In the genomic region with DNA sequence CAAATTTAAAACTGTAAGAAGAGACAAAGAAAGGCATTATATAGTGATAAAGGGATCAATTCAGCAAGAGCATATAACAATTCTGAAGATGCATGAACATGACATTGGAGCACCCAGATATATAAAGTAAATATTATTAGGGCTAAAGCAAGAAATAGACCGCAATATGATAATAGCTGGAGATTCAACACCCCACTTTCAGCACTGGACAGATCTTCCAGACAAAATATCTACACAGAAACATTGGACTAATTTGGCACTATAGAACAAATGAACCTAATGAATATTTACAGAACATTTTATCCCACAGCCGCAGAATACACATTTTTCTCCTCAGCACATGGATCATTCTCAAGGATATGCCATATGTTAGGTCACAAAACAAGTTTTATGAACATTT, we compare ENCODE assay signal across 37 cellular contexts.
"Had no signal": no experiment of that assay in that cellular context is flagged by ENCODE, and none has a peak within 500 bp of the region (broad histone marks: within the 10 kb centered on the region; RNA-seq: fewer than 3 reads in every experiment).

No MANE protein-coding gene starts in this region.

- H3K4me3 ChIP-seq: adrenal gland, ascending aorta, body of pancreas, breast epithelium, cardiac muscle cell had no signal

- H3K27ac ChIP-seq: adrenal gland, ascending aorta, body of pancreas, brain microvascular endothelial cell, breast epithelium, cardiac muscle cell had no signal

- H3K4me1 Mint-ChIP-seq: activated naive CD4-positive, alpha-beta T cell treated with anti-CD3 and anti-CD28 coated beads, Interleukin-2, amount 10 ng/mL, durations not matched to agents 7 days and 5 days; activated naive CD4-positive, alpha-beta T cell treated with anti-CD3 and anti-CD28 coated beads, Interleukin-2, amount 50 U/mL, for 24 hours; activated naive CD8-positive, alpha-beta T cell treated with anti-CD3 and anti-CD28 coated beads for 36 hours; activated naive CD8-positive, alpha-beta T cell treated with anti-CD3 and anti-CD28 coated beads, Interleukin-2, amount 10 ng/mL, durations not matched to agents 7 days and 5 days; activated naive CD8-positive, alpha-beta T cell treated with anti-CD3 and anti-CD28 coated beads, Interleukin-2, amount 50 U/mL, for 24 hours; activated T-helper 17 cell treated with anti-CD3 and anti-CD28 coated beads, Interleukin-2, amount 50 U/mL, for 72 hours; brain; central memory CD8-positive, alpha-beta T cell had no signal

- H3K4me1 ChIP-seq: adrenal gland, ascending aorta, body of pancreas, breast epithelium had no signal

- H3K27me3 ChIP-seq: adrenal gland, ascending aorta, brain microvascular endothelial cell, breast epithelium, cardiac muscle cell had no signal

- ATAC-seq: activated naive CD4-positive, alpha-beta T cell treated with anti-CD3 and anti-CD28 coated beads, Interleukin-2, amount 50 U/mL, for 72 hours; activated naive CD8-positive, alpha-beta T cell treated with anti-CD3 and anti-CD28 coated beads, Interleukin-2, amount 50 U/mL, for 24 hours; activated T-cell treated with anti-CD3 and anti-CD28 coated beads, Interleukin-2, amount 50 U/mL, for 4 hours; activated T-cell treated with anti-CD3 and anti-CD28 coated beads, Interleukin-2, amount 50 U/mL, for 72 hours; activated T-helper 17 cell treated with anti-CD3 and anti-CD28 coated beads, Interleukin-2, amount 50 U/mL, for 72 hours; body of pancreas had no signal

- H3K27me3 Mint-ChIP-seq: activated naive CD4-positive, alpha-beta T cell treated with anti-CD3 and anti-CD28 coated beads, Interleukin-2, amount 10 ng/mL, durations not matched to agents 7 days and 5 days; activated naive CD4-positive, alpha-beta T cell treated with anti-CD3 and anti-CD28 coated beads, Interleukin-2, amount 50 U/mL, for 24 hours; activated naive CD8-positive, alpha-beta T cell; activated naive CD8-positive, alpha-beta T cell treated with anti-CD3 and anti-CD28 coated beads for 36 hours; activated naive CD8-positive, alpha-beta T cell treated with anti-CD3 and anti-CD28 coated beads, Interleukin-2, amount 10 ng/mL, durations not matched to agents 7 days and 5 days; activated naive CD8-positive, alpha-beta T cell treated with anti-CD3 and anti-CD28 coated beads, Interleukin-2, amount 50 U/mL, for 24 hours; activated T-cell treated with anti-CD3 and anti-CD28 coated beads, Interleukin-2, amount 50 U/mL, for 24 hours; activated T-helper 17 cell treated with anti-CD3 and anti-CD28 coated beads, Interleukin-2, amount 50 U/mL, for 72 hours; central memory CD8-positive, alpha-beta T cell had no signal

- H3K36me3 ChIP-seq: adrenal gland, ascending aorta, brain microvascular endothelial cell, breast epithelium, cardiac muscle cell had no signal

- DNase-seq: activated effector memory CD4-positive, alpha-beta T cell treated with anti-CD3 and anti-CD28 coated beads, Interleukin-2, amount 50 U/mL, for 16 hours; activated effector memory CD4-positive, alpha-beta T cell treated with Interleukin-2 at 50 U/mL for 16 hours; activated gamma-delta T cell; activated gamma-delta T cell treated with Interleukin-2 at 50 U/mL for 16 hours; activated naive CD4-positive, alpha-beta T cell; activated naive CD4-positive, alpha-beta T cell treated with anti-CD3 and anti-CD28 coated beads for 36 hours; activated naive CD4-positive, alpha-beta T cell treated with anti-CD3 and anti-CD28 coated beads, Interleukin-2, amount 10 ng/mL, durations not matched to agents 7 days and 5 days; activated naive CD4-positive, alpha-beta T cell treated with anti-CD3 and anti-CD28 coated beads, Interleukin-2, amount 50 U/mL, for 16 hours; activated naive CD4-positive, alpha-beta T cell treated with Interleukin-2 at 50 U/mL for 16 hours; activated naive CD8-positive, alpha-beta T cell treated with anti-CD3 and anti-CD28 coated beads for 36 hours; activated naive CD8-positive, alpha-beta T cell treated with anti-CD3 and anti-CD28 coated beads, Interleukin-2, amount 10 ng/mL, durations not matched to agents 7 days and 5 days; activated naive CD8-positive, alpha-beta T cell treated with anti-CD3 and anti-CD28 coated beads, Interleukin-2, amount 50 U/mL, for 24 hours; activated T-cell treated with anti-CD3 and anti-CD28 coated beads, Interleukin-2, amount 50 U/mL, for 24 hours; activated T-cell treated with anti-CD3 and anti-CD28 coated beads, Interleukin-2, amount 50 U/mL, for 4 hours; activated T-cell treated with anti-CD3 and anti-CD28 coated beads, Interleukin-2, amount 50 U/mL, for 48 hours; activated T-cell treated with anti-CD3 and anti-CD28 coated beads, Interleukin-2, amount 50 U/mL, for 72 hours; adrenal gland; amniotic stem cell; amygdala; anterior cingulate cortex; aorta; body of pancreas; brain microvascular endothelial cell; caudate nucleus; central memory CD4-positive, alpha-beta T cell; cerebellar nuclear complex had no signal

- H3K27ac Mint-ChIP-seq: activated naive CD4-positive, alpha-beta T cell treated with anti-CD3 and anti-CD28 coated beads for 36 hours; activated naive CD4-positive, alpha-beta T cell treated with anti-CD3 and anti-CD28 coated beads, Interleukin-2, amount 10 ng/mL, durations not matched to agents 7 days and 5 days; activated naive CD4-positive, alpha-beta T cell treated with anti-CD3 and anti-CD28 coated beads, Interleukin-2, amount 50 U/mL, for 24 hours; activated naive CD4-positive, alpha-beta T cell treated with anti-CD3 and anti-CD28 coated beads, Interleukin-2, amount 50 U/mL, for 72 hours; activated naive CD8-positive, alpha-beta T cell; activated naive CD8-positive, alpha-beta T cell treated with anti-CD3 and anti-CD28 coated beads for 36 hours; activated naive CD8-positive, alpha-beta T cell treated with anti-CD3 and anti-CD28 coated beads, Interleukin-2, amount 10 ng/mL, durations not matched to agents 7 days and 5 days; activated naive CD8-positive, alpha-beta T cell treated with anti-CD3 and anti-CD28 coated beads, Interleukin-2, amount 50 U/mL, for 24 hours; activated T-cell treated with anti-CD3 and anti-CD28 coated beads, Interleukin-2, amount 50 U/mL, for 24 hours; activated T-cell treated with anti-CD3 and anti-CD28 coated beads, Interleukin-2, amount 50 U/mL, for 72 hours; activated T-helper 1 cell treated with anti-CD3 and anti-CD28 coated beads, Interleukin-12 subunit alpha, Interleukin-12 subunit beta, Interleukin-2, Interleukin-4 antibody, amounts not matched to agents 30 ng/mL and 10 ng/mL and 1 ng/mL, durations not matched to agents 14 hours and 24 hours and 36 hours; activated T-helper 17 cell treated with anti-CD3 and anti-CD28 coated beads, Interleukin-2, amount 50 U/mL, for 72 hours; activated T-helper 2 cell treated with anti-CD3 and anti-CD28 coated beads, Interferon-gamma antibody, Interleukin-2, Interleukin-4, amounts not matched to agents 10 μg/mL and 5 μg/mL and 100 μg/mL, durations not matched to agents 14 hours and 24 hours and 36 hours; brain had no signal

- H3K4me3 Mint-ChIP-seq: activated naive CD4-positive, alpha-beta T cell treated with anti-CD3 and anti-CD28 coated beads for 36 hours; activated naive CD4-positive, alpha-beta T cell treated with anti-CD3 and anti-CD28 coated beads, Interleukin-2, amount 10 ng/mL, durations not matched to agents 7 days and 5 days; activated naive CD4-positive, alpha-beta T cell treated with anti-CD3 and anti-CD28 coated beads, Interleukin-2, amount 50 U/mL, for 24 hours; activated naive CD8-positive, alpha-beta T cell; activated naive CD8-positive, alpha-beta T cell treated with anti-CD3 and anti-CD28 coated beads for 36 hours; activated naive CD8-positive, alpha-beta T cell treated with anti-CD3 and anti-CD28 coated beads, Interleukin-2, amount 10 ng/mL, durations not matched to agents 7 days and 5 days; activated naive CD8-positive, alpha-beta T cell treated with anti-CD3 and anti-CD28 coated beads, Interleukin-2, amount 50 U/mL, for 24 hours; activated T-cell treated with anti-CD3 and anti-CD28 coated beads, Interleukin-2, amount 50 U/mL, for 24 hours; activated T-cell treated with anti-CD3 and anti-CD28 coated beads, Interleukin-2, amount 50 U/mL, for 4 hours; activated T-cell treated with anti-CD3 and anti-CD28 coated beads, Interleukin-2, amount 50 U/mL, for 72 hours; activated T-helper 1 cell treated with anti-CD3 and anti-CD28 coated beads, Interleukin-12 subunit alpha, Interleukin-12 subunit beta, Interleukin-2, Interleukin-4 antibody, amounts not matched to agents 30 ng/mL and 10 ng/mL and 1 ng/mL, durations not matched to agents 14 hours and 24 hours and 36 hours; activated T-helper 17 cell treated with anti-CD3 and anti-CD28 coated beads, Interleukin-2, amount 50 U/mL, for 72 hours; brain; central memory CD8-positive, alpha-beta T cell had no signal

- H3K36me3 Mint-ChIP-seq: activated naive CD4-positive, alpha-beta T cell treated with anti-CD3 and anti-CD28 coated beads, Interleukin-2, amount 10 ng/mL, durations not matched to agents 7 days and 5 days; activated naive CD4-positive, alpha-beta T cell treated with anti-CD3 and anti-CD28 coated beads, Interleukin-2, amount 50 U/mL, for 24 hours; activated naive CD8-positive, alpha-beta T cell; activated naive CD8-positive, alpha-beta T cell treated with anti-CD3 and anti-CD28 coated beads for 36 hours; activated naive CD8-positive, alpha-beta T cell treated with anti-CD3 and anti-CD28 coated beads, Interleukin-2, amount 10 ng/mL, durations not matched to agents 7 days and 5 days; brain had no signal

- H3K9me3 ChIP-seq: adrenal gland, body of pancreas, breast epithelium had no signal
